Comparison of ENCODE assay signal across 8 cellular contexts in the genomic region with DNA sequence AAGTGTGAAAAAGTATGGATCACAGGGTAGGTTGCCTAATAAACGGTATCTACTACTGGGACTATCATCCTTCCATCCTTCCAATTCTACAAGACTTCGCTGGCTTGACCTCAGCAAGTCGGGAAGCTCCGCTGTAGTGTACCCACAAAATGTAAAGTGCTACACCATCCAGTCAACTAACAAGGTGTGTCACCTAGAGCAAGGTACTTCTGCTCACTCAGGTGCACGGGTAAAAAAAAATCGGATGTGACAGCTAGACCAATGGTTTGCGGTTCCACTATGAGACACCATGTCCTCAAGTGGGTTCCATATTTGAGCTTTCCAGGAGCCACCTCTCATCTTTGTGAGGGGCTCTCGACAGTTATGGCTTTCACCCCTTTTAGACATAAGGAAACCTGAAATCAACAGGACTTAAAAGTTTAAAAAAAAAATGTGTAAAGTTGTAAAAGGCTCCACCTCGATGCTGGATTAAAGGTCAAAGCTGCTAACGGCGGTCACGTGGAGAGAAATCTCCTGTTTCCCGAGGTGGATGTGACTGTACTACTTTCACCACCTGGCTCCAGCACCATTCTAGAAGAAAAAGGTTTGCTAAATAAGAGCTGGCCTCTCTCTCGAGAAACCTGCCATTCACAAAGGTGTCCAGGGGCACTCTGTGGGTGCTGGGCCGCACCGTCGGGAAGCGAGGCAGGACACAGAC. TPM values are rescaled to one million over a fixed set of nuclear protein-coding genes. Genes with fewer than 3 reads are reported as not detected.
DNase-seq lines count a peak whose midpoint lies in the region; ATAC-seq, FAIRE-seq and TF ChIP-seq lines count a peak whose summit lies in the region.

No MANE protein-coding gene starts in this region.

- no peaks in the 10 kb centered on the region for H3K9me3 ChIP-seq in mammary epithelial cell (replicated peaks; ENCODE audit: insufficient read depth, low read length)
- no peaks in the 10 kb centered on the region for H3K9me3 ChIP-seq in mucosa of stomach (ENCODE audit: control insufficient read depth, low read length)

- DNase-seq in ELR (ENCODE audit: low read depth), result peak; percentile 38
- no peak for DNase-seq in Jurkat, Clone E6-1 (ENCODE audit: low read depth, low spot score)
- DNase-seq in mammary epithelial cell, result no peak
- DNase-seq in GDM1 (lab: John Stamatoyannopoulos, UW), result no peak
- no peak for DNase-seq in H54 (ENCODE audit: insufficient read length, low spot score)
- DNase-seq in posterior vena cava (ENCODE audit: low spot score), result no peak

- peak overlapping the region; percentile 88 for H2AFZ ChIP-seq in mammary epithelial cell (ENCODE audit: low read depth, low read length)

- dilution Hi-C loops in mammary epithelial cell (cut with HindIII; ENCODE audit: low sequenced_read_pairs), result no loop called here

- peaks cover 73% of the 10 kb centered on the region for H3K79me2 ChIP-seq in mammary epithelial cell (ENCODE audit: insufficient read depth, low read length)

- BruUV-seq in mammary epithelial cell (replicated peaks; lab: Mats Ljungman, UMichigan), result no TSS peak

- no peak for ATAC-seq in GM19023 (IDR thresholded peaks at IDR 0.05; ENCODE audit: unreplicated experiment)

- in situ Hi-C loops in mammary epithelial cell (cut with MboI; ENCODE audit: low sequenced_read_pairs in 2 of 2), result no loop called here

- WGBS in mammary epithelial cell (ENCODE audit: low coverage, missing lambda C conversion rate), result 14% methylated on average over 16 of the region's 18 CpGs

- peak overlapping the region; percentile 73 for H3K4me3 ChIP-seq in Jurkat, Clone E6-1 (ENCODE audit: low read length)
- peak overlapping the region; percentile 87 to 93 (median 93) for H3K4me3 ChIP-seq in mammary epithelial cell (replicated peaks in 1 of 3; ENCODE audit: insufficient read depth in 1 of 3, low read depth in 2 of 3, low read length in 3 of 3)
- peak overlapping the region; percentile 85 for H3K4me3 ChIP-seq in mucosa of stomach (ENCODE audit: low read length)

- H3K4me2 ChIP-seq in mammary epithelial cell (ENCODE audit: insufficient read depth, low read depth, low read length), result peak overlapping the region; percentile 90

- no peak for TF ChIP-seq POLR2A in H54 (IDR thresholded peaks at IDR 0.05; ENCODE audit: low read depth, low read length)

- intact Hi-C loops in mammary epithelial cell (cut with micrococcal nuclease) (loop anchor here (1.0 to 5.0 kb wide), 4 partner anchors 10 to 161 kb away; no protein-coding TSS in a partner anchor), posterior vena cava (cut with DNase I) (no loop called here)

- peak overlapping the region; percentile 72 for H3K27ac ChIP-seq in mammary epithelial cell (ENCODE audit: insufficient read depth, low read depth, low read length)

- no peak for TF ChIP-seq CTCF in mammary epithelial cell (conservative IDR thresholded peaks at IDR 0.05 in 1 of 2, IDR thresholded peaks at IDR 0.05 in 1 of 2; ENCODE audit: extremely low read depth in 1 of 2, insufficient read depth in 1 of 2, low read depth in 1 of 2, low read length in 2 of 2)

- FAIRE-seq in H54 (lab: Jason Lieb, UNC), result no peak

- CTCF ChIA-PET in mammary epithelial cell (lab: Charles Lee; ENCODE audit: low non-redundant PET), result interaction anchor here (0.6 kb wide), 1 partner anchor 166 kb away, joined by 11 read pairs; no protein-coding TSS in a partner anchor

- peaks cover 5% of the 10 kb centered on the region for H4K20me1 ChIP-seq in mammary epithelial cell (ENCODE audit: insufficient read depth, low read length)

- H3K36me3 ChIP-seq in mammary epithelial cell (ENCODE audit: insufficient read depth, low read length) (peaks cover 44% of the 10 kb centered on the region), mucosa of stomach (ENCODE audit: control insufficient read depth, insufficient read depth, low read length) (peaks cover 10% of the 10 kb centered on the region)

- H3K27me3 ChIP-seq in mammary epithelial cell (ENCODE audit: insufficient read depth, low read length) (no peaks in the 10 kb centered on the region), mucosa of stomach (ENCODE audit: control insufficient read depth, insufficient read depth, low read length) (no peaks in the 10 kb centered on the region)

- peak overlapping the region; percentile 78 for H3K9ac ChIP-seq in mammary epithelial cell (ENCODE audit: insufficient read depth, low read length)
- peak overlapping the region; percentile 78 for H3K9ac ChIP-seq in mucosa of stomach (ENCODE audit: low read length)

- H3K4me1 ChIP-seq in mammary epithelial cell (ENCODE audit: insufficient read depth, low read length), result peaks cover 32% of the 10 kb centered on the region
- H3K4me1 ChIP-seq in mucosa of stomach (ENCODE audit: control insufficient read depth, insufficient read depth, low read length), result peaks cover 32% of the 10 kb centered on the region

RNA-seq across cellular contexts. Expression of a gene that starts 0.7 kb away (rescaled TPM):
- polyA plus RNA-seq in Jurkat, Clone E6-1 (2012; ENCODE audit: insufficient read depth, insufficient read length), result 352 TPM
- 10 to 100 TPM; 13.7 to 75.4 TPM for total RNA-seq in mammary epithelial cell
- polyA plus RNA-seq in mammary epithelial cell, result 39.1 TPM
- 9.7 TPM for polyA minus RNA-seq in mammary epithelial cell
- 10 to 100 TPM; 58.3 to 74.7 TPM for total RNA-seq in posterior vena cava

RNA-seq across cellular contexts. Expression of a gene that starts 11.1 kb away (rescaled TPM):
- 161 TPM for polyA plus RNA-seq in Jurkat, Clone E6-1 (2012; ENCODE audit: insufficient read depth, insufficient read length)
- 100 to 1,000 TPM in 1 of 2 donors, 10 to 100 TPM in 1; 81.2 to 103 TPM for total RNA-seq in mammary epithelial cell
- 49.5 TPM for polyA plus RNA-seq in mammary epithelial cell
- polyA minus RNA-seq in mammary epithelial cell, result 91.4 TPM
- total RNA-seq in posterior vena cava, result 10 to 100 TPM; 24.1 to 34.1 TPM

RNA-seq across cellular contexts. Expression of a gene that starts 12.2 kb away (rescaled TPM):
- 0.33 TPM for polyA plus RNA-seq in Jurkat, Clone E6-1 (2012; ENCODE audit: insufficient read depth, insufficient read length)
- total RNA-seq in mammary epithelial cell (not detected), posterior vena cava (under 1 TPM; 0.43 to 0.74 TPM)
- polyA plus RNA-seq in mammary epithelial cell, result 0.01 TPM
- not detected for polyA minus RNA-seq in mammary epithelial cell

RNA-seq across cellular contexts. Expression of a gene that starts 24.4 kb away (rescaled TPM):
- polyA plus RNA-seq in Jurkat, Clone E6-1 (2012; ENCODE audit: insufficient read depth, insufficient read length), result not detected
- total RNA-seq in mammary epithelial cell (100 to 1,000 TPM; 138 to 139 TPM), posterior vena cava (100 to 1,000 TPM; 107 to 164 TPM)
- polyA plus RNA-seq in mammary epithelial cell, result 156 TPM
- 116 TPM for polyA minus RNA-seq in mammary epithelial cell

RNA-seq across cellular contexts. Expression of a gene that starts 50.4 kb away (rescaled TPM):
- 134 TPM for polyA plus RNA-seq in Jurkat, Clone E6-1 (2012; ENCODE audit: insufficient read depth, insufficient read length)
- total RNA-seq in mammary epithelial cell, result 10 to 100 TPM; 37.8 to 69.7 TPM
- 84.9 TPM for polyA plus RNA-seq in mammary epithelial cell
- polyA minus RNA-seq in mammary epithelial cell, result 143 TPM
- 10 to 100 TPM; 25.9 to 28.2 TPM for total RNA-seq in posterior vena cava
